Comparison of ENCODE assay signal across 19 cellular contexts in the genomic region with DNA sequence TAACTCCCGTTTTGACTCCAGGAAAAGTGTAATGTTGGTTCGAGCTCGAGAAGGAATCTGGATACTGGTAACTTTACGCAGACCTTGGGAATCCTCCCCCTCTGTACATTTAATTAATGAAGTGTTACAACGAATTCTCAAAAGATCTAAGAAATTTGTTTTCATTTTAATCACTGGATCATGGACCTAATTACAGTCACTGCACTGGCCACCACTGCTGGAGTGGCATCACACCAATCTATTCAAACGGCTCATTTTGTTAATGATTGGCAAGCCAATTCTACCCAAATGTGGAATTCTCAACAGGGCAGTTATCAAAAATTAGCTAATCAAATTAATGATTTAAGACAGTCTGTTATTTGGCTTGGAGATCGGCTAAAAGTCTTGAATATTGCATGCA. TPM values are rescaled to one million over a fixed set of nuclear protein-coding genes. Genes with fewer than 3 reads are reported as not detected.
"Had no signal": no experiment of that assay in that cellular context is flagged by ENCODE, and none has a peak within 500 bp of the region (broad histone marks: within the 10 kb centered on the region; RNA-seq: fewer than 3 reads in every experiment).

No MANE protein-coding gene starts in this region.

RNA-seq across cellular contexts. Expression of a gene that starts 30.1 kb away (rescaled TPM):
- total RNA-seq: activated naive CD4-positive, alpha-beta T cell treated with anti-CD3 and anti-CD28 coated beads for 36 hours; activated naive CD4-positive, alpha-beta T cell treated with anti-CD3 and anti-CD28 coated beads, Interleukin-2, amount 50 U/mL, for 72 hours; activated naive CD8-positive, alpha-beta T cell treated with anti-CD3 and anti-CD28 coated beads for 36 hours; activated naive CD8-positive, alpha-beta T cell treated with anti-CD3 and anti-CD28 coated beads, Interleukin-2, amount 10 ng/mL, durations not matched to agents 7 days and 5 days; activated T-cell treated with anti-CD3 and anti-CD28 coated beads, Interleukin-2, amount 50 U/mL, for 4 hours; activated T-cell treated with anti-CD3 and anti-CD28 coated beads, Interleukin-2, amount 50 U/mL, for 72 hours; activated T-helper 1 cell treated with anti-CD3 and anti-CD28 coated beads, Interleukin-12 subunit alpha, Interleukin-12 subunit beta, Interleukin-2, Interleukin-4 antibody, amounts not matched to agents 30 ng/mL and 10 ng/mL and 1 ng/mL, durations not matched to agents 14 hours and 24 hours and 36 hours; activated T-helper 17 cell treated with anti-CD3 and anti-CD28 coated beads, Interleukin-2, amount 50 U/mL, for 72 hours; activated T-helper 2 cell treated with anti-CD3 and anti-CD28 coated beads, Interferon-gamma antibody, Interleukin-2, Interleukin-4, amounts not matched to agents 10 μg/mL and 5 μg/mL and 100 μg/mL, durations not matched to agents 14 hours and 24 hours and 36 hours; adrenal gland; aorta; ascending aorta; astrocyte; body of pancreas; cardiac muscle cell; cardiac septum; cerebellum; chondrocyte had no signal
- polyA plus RNA-seq: cardiac muscle cell had no signal

RNA-seq across cellular contexts. Expression of a gene that starts 54.0 kb away (rescaled TPM):
- total RNA-seq: activated naive CD4-positive, alpha-beta T cell treated with anti-CD3 and anti-CD28 coated beads for 36 hours; activated T-helper 1 cell treated with anti-CD3 and anti-CD28 coated beads, Interleukin-12 subunit alpha, Interleukin-12 subunit beta, Interleukin-2, Interleukin-4 antibody, amounts not matched to agents 30 ng/mL and 10 ng/mL and 1 ng/mL, durations not matched to agents 14 hours and 24 hours and 36 hours; adrenal gland; aorta; ascending aorta; astrocyte; bronchial epithelial cell; cardiac muscle cell; cardiac septum; chondrocyte had no signal
- polyA plus RNA-seq: cardiac muscle cell had no signal
